In the genomic region with DNA sequence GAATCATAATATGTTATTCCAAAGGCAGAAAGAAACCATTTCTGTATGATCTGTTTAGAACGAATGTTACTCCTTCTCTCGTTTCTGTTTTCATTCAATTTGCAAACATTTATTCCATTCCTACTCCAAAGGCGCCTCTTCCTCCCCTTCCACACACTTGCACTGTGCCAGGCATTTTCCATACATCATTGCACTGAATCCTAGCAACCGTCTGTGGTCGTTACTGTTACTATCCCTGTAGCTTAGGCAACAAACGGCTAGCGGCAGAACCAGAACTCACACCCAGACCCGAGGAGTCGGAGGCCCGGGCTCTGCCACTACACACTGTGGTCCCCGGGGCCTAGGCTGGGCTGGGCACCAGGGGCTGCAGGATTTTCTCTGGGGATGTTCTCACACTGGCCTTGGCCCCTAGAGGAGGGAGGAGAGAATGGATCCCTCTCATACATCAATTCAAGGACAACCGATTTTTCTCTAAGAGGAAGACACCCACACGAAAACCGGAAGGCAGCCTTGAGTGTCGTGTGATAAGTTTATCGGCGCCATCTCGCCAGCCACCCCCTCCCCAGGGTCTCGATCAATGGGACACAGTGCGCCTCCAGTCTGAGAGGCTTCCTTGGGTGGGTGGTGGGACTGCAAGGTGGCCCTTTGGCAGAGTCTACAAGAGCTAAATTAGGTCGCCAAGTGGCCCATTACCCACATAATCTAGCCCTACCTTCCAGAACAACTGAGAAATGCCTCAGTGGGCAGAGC, we compare ENCODE assay signal across 22 cellular contexts.
A peak's percentile ranks its signal among the peaks of the same experiment; 100 is the strongest.
DNase-seq lines count a peak whose midpoint lies in the region; ATAC-seq and TF ChIP-seq lines count a peak whose summit lies in the region.
"Had no signal": no experiment of that assay in that cellular context is flagged by ENCODE, and none has a peak within 500 bp of the region (broad histone marks: within the 10 kb centered on the region; RNA-seq: fewer than 3 reads in every experiment).

No MANE protein-coding gene starts in this region.

- H3K4me1 Mint-ChIP-seq in activated T-cell treated with anti-CD3 and anti-CD28 coated beads, Interleukin-2, amount 50 U/mL, for 24 hours (ENCODE audit: low read depth): peaks cover 78% of the 10 kb centered on the region
- peaks cover 28% of the 10 kb centered on the region for H3K4me1 Mint-ChIP-seq in nephron
- H3K4me1 Mint-ChIP-seq: WTC11 had no signal

- ATAC-seq in HG03354 (IDR thresholded peaks at IDR 0.05; ENCODE audit: poor library complexity, severe bottlenecking, unreplicated experiment) (no peak), GM21360 (IDR thresholded peaks at IDR 0.05; ENCODE audit: unreplicated experiment) (no peak)
- ATAC-seq: activated CD8-positive, alpha-beta memory T cell treated with anti-CD3 and anti-CD28 coated beads, Interleukin-2, amount 10 ng/mL, durations not matched to agents 7 days and 5 days; body of pancreas; left lung; stimulated activated naive CD8-positive, alpha-beta T cell treated with anti-CD3 and anti-CD28 coated beads, Interleukin-15, Interleukin-2, amounts not matched to agents 100 U/mL and 50 U/mL, for 24 hours; WTC11 had no signal

- H3K4me3 Mint-ChIP-seq in activated T-cell treated with anti-CD3 and anti-CD28 coated beads, Interleukin-2, amount 50 U/mL, for 24 hours: peak overlapping the region; percentile 32
- H3K4me3 Mint-ChIP-seq in nephron: no peak overlapping the region
- H3K4me3 Mint-ChIP-seq: activated CD8-positive, alpha-beta memory T cell treated with anti-CD3 and anti-CD28 coated beads, Interleukin-2, amount 10 ng/mL, durations not matched to agents 7 days and 5 days; activated naive CD8-positive, alpha-beta T cell treated with anti-CD3 and anti-CD28 coated beads, Interleukin-2, amount 10 ng/mL, durations not matched to agents 7 days and 5 days; WTC11 had no signal

- H3K27ac Mint-ChIP-seq in activated T-cell treated with anti-CD3 and anti-CD28 coated beads, Interleukin-2, amount 50 U/mL, for 24 hours: peak overlapping the region; percentile 85
- H3K27ac Mint-ChIP-seq in nephron: peak overlapping the region in 2 of 3 experiments; percentile 12 to 61
- H3K27ac Mint-ChIP-seq: activated CD8-positive, alpha-beta memory T cell treated with anti-CD3 and anti-CD28 coated beads, Interleukin-2, amount 10 ng/mL, durations not matched to agents 7 days and 5 days; activated naive CD8-positive, alpha-beta T cell treated with anti-CD3 and anti-CD28 coated beads, Interleukin-2, amount 10 ng/mL, durations not matched to agents 7 days and 5 days; progenitor cell of endocrine pancreas; WTC11 had no signal

- no peak for TF ChIP-seq CTCF in nephron (IDR thresholded peaks at IDR 0.05; ENCODE audit: unreplicated experiment in 3 of 3)

- no peaks in the 10 kb centered on the region for H3K9me3 Mint-ChIP-seq in activated T-cell treated with anti-CD3 and anti-CD28 coated beads, Interleukin-2, amount 50 U/mL, for 24 hours
- H3K9me3 Mint-ChIP-seq in nephron: no peaks in the 10 kb centered on the region
- H3K9me3 Mint-ChIP-seq: activated naive CD8-positive, alpha-beta T cell treated with anti-CD3 and anti-CD28 coated beads, Interleukin-2, amount 10 ng/mL, durations not matched to agents 7 days and 5 days; WTC11 had no signal

- H3K36me3 Mint-ChIP-seq in activated T-cell treated with anti-CD3 and anti-CD28 coated beads, Interleukin-2, amount 50 U/mL, for 24 hours (ENCODE audit: low read depth): peaks cover 90% of the 10 kb centered on the region
- H3K36me3 Mint-ChIP-seq in nephron (ENCODE audit: low read depth): no peaks in the 10 kb centered on the region
- H3K36me3 Mint-ChIP-seq: WTC11 had no signal

- DNase-seq in activated T-cell treated with anti-CD3 and anti-CD28 coated beads, Interleukin-2, amount 50 U/mL, for 24 hours: no peak
- no peak for DNase-seq in activated T-cell treated with anti-CD3 and anti-CD28 coated beads, Interleukin-2, amount 50 U/mL, for 48 hours
- DNase-seq in NCI-H1694 (lab: John Stamatoyannopoulos, UW) (peak; percentile 41), astrocyte of the hippocampus (ENCODE audit: low read depth, low spot score) (peak; percentile 52)
- DNase-seq in activated CD8-positive, alpha-beta memory T cell treated with anti-CD3 and anti-CD28 coated beads, Interleukin-2, amount 50 U/mL, for 4 hours: no peak
- DNase-seq: activated CD8-positive, alpha-beta memory T cell treated with anti-CD3 and anti-CD28 coated beads, Interleukin-2, amount 10 ng/mL, durations not matched to agents 7 days and 5 days; activated naive CD8-positive, alpha-beta T cell treated with anti-CD3 and anti-CD28 coated beads, Interleukin-2, amount 10 ng/mL, durations not matched to agents 7 days and 5 days; body of pancreas; C1 segment of cervical spinal cord; colonic mucosa; DMS 273 treated with DMSO at 0.1 percent for 48 hours; left lung; midbrain; NCI-H1105 treated with DMSO at 0.1 percent for 48 hours; NCI-H748 treated with DMSO at 0.1 percent for 48 hours; SIG-M5; stimulated activated naive CD8-positive, alpha-beta T cell treated with anti-CD3 and anti-CD28 coated beads, Interleukin-15, Interleukin-2, amounts not matched to agents 100 U/mL and 50 U/mL, for 24 hours had no signal

- no peaks in the 10 kb centered on the region for H3K27me3 Mint-ChIP-seq in activated T-cell treated with anti-CD3 and anti-CD28 coated beads, Interleukin-2, amount 50 U/mL, for 24 hours
- H3K27me3 Mint-ChIP-seq in nephron (ENCODE audit: low read depth): no peaks in the 10 kb centered on the region
- H3K27me3 Mint-ChIP-seq: activated CD8-positive, alpha-beta memory T cell treated with anti-CD3 and anti-CD28 coated beads, Interleukin-2, amount 10 ng/mL, durations not matched to agents 7 days and 5 days; activated naive CD8-positive, alpha-beta T cell treated with anti-CD3 and anti-CD28 coated beads, Interleukin-2, amount 10 ng/mL, durations not matched to agents 7 days and 5 days had no signal

Comparison
In these comparisons a context has a peak if more than half of its experiments do, and no peak if none do; other contexts are left out.
1. DNase-seq: peak in NCI-H1694 (single experiment) and astrocyte of the hippocampus (single experiment); none in activated T-cell treated with anti-CD3 and anti-CD28 coated beads, Interleukin-2, amount 50 U/mL, for 24 hours (single experiment), activated T-cell treated with anti-CD3 and anti-CD28 coated beads, Interleukin-2, amount 50 U/mL, for 48 hours (0 of 2) and activated CD8-positive, alpha-beta memory T cell treated with anti-CD3 and anti-CD28 coated beads, Interleukin-2, amount 50 U/mL, for 4 hours (single experiment).